In the genomic region with DNA sequence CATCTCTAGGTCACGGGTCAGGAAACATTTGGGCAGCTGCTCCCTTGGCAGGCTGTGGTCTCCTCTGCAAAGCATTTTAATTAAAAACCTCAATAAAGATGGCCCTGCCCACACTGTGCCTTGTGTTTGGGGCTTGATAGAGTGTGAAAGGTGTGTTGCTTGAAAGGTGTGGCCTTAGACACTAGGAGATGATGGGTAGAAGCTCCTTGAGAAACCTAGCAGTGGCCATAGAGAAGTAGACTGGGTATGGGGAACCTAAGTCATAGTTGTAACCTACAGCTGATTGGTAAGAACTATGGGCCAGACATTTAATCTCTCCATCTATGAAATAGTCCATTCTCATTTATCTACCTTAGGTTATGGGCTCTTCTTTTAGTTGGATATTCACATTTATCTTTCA, we compare ENCODE assay signal across 16 cellular contexts. TPM values are rescaled to one million over a fixed set of nuclear protein-coding genes. Genes with fewer than 3 reads are reported as not detected.
DNase-seq lines count a peak whose midpoint lies in the region; ATAC-seq and TF ChIP-seq lines count a peak whose summit lies in the region.
"Had no signal": no experiment of that assay in that cellular context is flagged by ENCODE, and none has a peak within 500 bp of the region (broad histone marks: within the 10 kb centered on the region; RNA-seq: fewer than 3 reads in every experiment).

No MANE protein-coding gene starts in this region.

- H3K27me3 Mint-ChIP-seq in stimulated activated naive CD8-positive, alpha-beta T cell treated with anti-CD3 and anti-CD28 coated beads, Interleukin-15, Interleukin-2, amounts not matched to agents 100 ng/mL and 50 ng/mL, for 24 hours: no peaks in the 10 kb centered on the region
- no peaks in the 10 kb centered on the region for H3K27me3 Mint-ChIP-seq in nephron (ENCODE audit: low read depth)
- no peaks in the 10 kb centered on the region for H3K27me3 Mint-ChIP-seq in type B pancreatic cell

- peaks cover 45% of the 10 kb centered on the region for H3K36me3 Mint-ChIP-seq in stimulated activated naive CD8-positive, alpha-beta T cell treated with anti-CD3 and anti-CD28 coated beads, Interleukin-15, Interleukin-2, amounts not matched to agents 100 ng/mL and 50 ng/mL, for 24 hours (ENCODE audit: low read depth)
- H3K36me3 Mint-ChIP-seq in nephron (ENCODE audit: low read depth) (peaks cover 33% of the 10 kb centered on the region), type B pancreatic cell (peaks cover 18% of the 10 kb centered on the region)

- no peak for ATAC-seq in stimulated activated naive CD8-positive, alpha-beta T cell treated with anti-CD3 and anti-CD28 coated beads, Interleukin-15, Interleukin-2, amounts not matched to agents 100 U/mL and 50 U/mL, for 24 hours
- ATAC-seq: GM12878, pancreas, upper lobe of right lung had no signal

- no peaks in the 10 kb centered on the region for H3K9me3 ChIP-seq in adipocyte (ENCODE audit: control insufficient read depth, low read length)
- H3K9me3 ChIP-seq: BLaER1, pancreas, upper lobe of right lung had no signal

- H3K4me1 Mint-ChIP-seq in stimulated activated naive CD8-positive, alpha-beta T cell treated with anti-CD3 and anti-CD28 coated beads, Interleukin-15, Interleukin-2, amounts not matched to agents 100 ng/mL and 50 ng/mL, for 24 hours (ENCODE audit: low read depth): peaks cover 71% of the 10 kb centered on the region
- H3K4me1 Mint-ChIP-seq in nephron (peaks cover 47% of the 10 kb centered on the region), type B pancreatic cell (ENCODE audit: unreplicated experiment) (peaks cover 24% of the 10 kb centered on the region)

- no peak for DNase-seq in stimulated activated naive CD8-positive, alpha-beta T cell treated with anti-CD3 and anti-CD28 coated beads, Interleukin-15, Interleukin-2, amounts not matched to agents 100 U/mL and 50 U/mL, for 24 hours
- no peak for DNase-seq in adipocyte (ENCODE audit: low read depth)
- no peak for DNase-seq in NCI-H1694 treated with DMSO at 0.1 percent for 48 hours (lab: John Stamatoyannopoulos, UW)
- no peak for DNase-seq in hypothalamus (lab: John Stamatoyannopoulos, UW)
- DNase-seq in substantia nigra (lab: John Stamatoyannopoulos, UW): no peak
- no peak for DNase-seq in type B pancreatic cell (ENCODE audit: extremely low spot score, unreplicated experiment)
- DNase-seq: cerebellar nuclear complex, NCI-H1048, pancreas, upper lobe of right lung had no signal

- H3K27ac Mint-ChIP-seq in stimulated activated naive CD8-positive, alpha-beta T cell treated with anti-CD3 and anti-CD28 coated beads, Interleukin-15, Interleukin-2, amounts not matched to agents 100 ng/mL and 50 ng/mL, for 24 hours: peak overlapping the region; percentile 67
- H3K27ac Mint-ChIP-seq in nephron: no peak overlapping the region
- no peak overlapping the region for H3K27ac Mint-ChIP-seq in type B pancreatic cell

- TF ChIP-seq CTCF in nephron (IDR thresholded peaks at IDR 0.05; ENCODE audit: unreplicated experiment in 3 of 3) (no peak), type B pancreatic cell (conservative IDR thresholded peaks at IDR 0.05) (no peak)

- peaks cover 21% of the 10 kb centered on the region for H3K36me3 ChIP-seq in adipocyte (ENCODE audit: control insufficient read depth, insufficient read depth, low read length, severe bottlenecking)

- H3K9me3 Mint-ChIP-seq in stimulated activated naive CD8-positive, alpha-beta T cell treated with anti-CD3 and anti-CD28 coated beads, Interleukin-15, Interleukin-2, amounts not matched to agents 100 ng/mL and 50 ng/mL, for 24 hours: peaks cover 4% of the 10 kb centered on the region
- no peaks in the 10 kb centered on the region for H3K9me3 Mint-ChIP-seq in nephron
- H3K9me3 Mint-ChIP-seq in type B pancreatic cell: no peaks in the 10 kb centered on the region

- H3K27ac ChIP-seq in substantia nigra (ENCODE audit: low read depth, low read length, poor library complexity, severe bottlenecking): no peak overlapping the region
- H3K27ac ChIP-seq: BLaER1, pancreas, upper lobe of right lung had no signal

- no peaks in the 10 kb centered on the region for H3K27me3 ChIP-seq in adipocyte (replicated peaks; ENCODE audit: control insufficient read depth, insufficient read depth, low read length)
- H3K27me3 ChIP-seq: BLaER1, pancreas, upper lobe of right lung had no signal

- H3K9ac ChIP-seq in adipocyte (ENCODE audit: low read length): peak overlapping the region; percentile 59
- H3K9ac ChIP-seq: BLaER1 had no signal

- peaks cover 66% of the 10 kb centered on the region for H3K4me1 ChIP-seq in adipocyte (ENCODE audit: control insufficient read depth, insufficient read depth, low read length)

- peak overlapping the region; percentile 17 for H3K4me3 ChIP-seq in adipocyte (ENCODE audit: low read length)
- H3K4me3 ChIP-seq: BLaER1, GM12878, lung, pancreas, upper lobe of right lung had no signal

- peak overlapping the region; percentile 21 for H3K4me3 Mint-ChIP-seq in stimulated activated naive CD8-positive, alpha-beta T cell treated with anti-CD3 and anti-CD28 coated beads, Interleukin-15, Interleukin-2, amounts not matched to agents 100 ng/mL and 50 ng/mL, for 24 hours
- H3K4me3 Mint-ChIP-seq in nephron: peak overlapping the region; percentile 20 to 46 (median 29)
- no peak overlapping the region for H3K4me3 Mint-ChIP-seq in type B pancreatic cell

RNA-seq across cellular contexts. Expression of a gene that starts 3.3 kb away (rescaled TPM):
- total RNA-seq in type B pancreatic cell (ENCODE audit: low replicate concordance): 35.4 and 40.4 TPM in 2 replicates

RNA-seq across cellular contexts. Expression of a gene that starts 8.9 kb away (rescaled TPM):
- total RNA-seq in type B pancreatic cell (ENCODE audit: low replicate concordance): 13.6 and 24.3 TPM in 2 replicates

RNA-seq across cellular contexts. Expression of a gene that starts 13.7 kb away (rescaled TPM):
- 0.60 and 1.6 TPM in 2 replicates for total RNA-seq in type B pancreatic cell (ENCODE audit: low replicate concordance)
- total RNA-seq: esophagus mucosa, GM12878, lung, upper lobe of right lung had no signal

RNA-seq across cellular contexts. Expression of a gene that starts 23.2 kb away (rescaled TPM):
- total RNA-seq in type B pancreatic cell (ENCODE audit: low replicate concordance): 22.6 and 30.0 TPM in 2 replicates

RNA-seq across cellular contexts. Expression of a gene that starts 39.9 kb away (rescaled TPM):
- total RNA-seq in type B pancreatic cell (ENCODE audit: low replicate concordance): 40.1 and 44.3 TPM in 2 replicates
